26 cellular contexts compared by ENCODE assay signal in genomic region chr7:29975564-29975963, GRCh38. TPM values are rescaled to one million over a fixed set of nuclear protein-coding genes. Genes with fewer than 3 reads are reported as not detected.
DNase-seq lines count a peak whose midpoint lies in the region; ATAC-seq and TF ChIP-seq lines count a peak whose summit lies in the region.
"Had no signal": no experiment of that assay in that cellular context is flagged by ENCODE, and none has a peak within 500 bp of the region (broad histone marks: within the 10 kb centered on the region; RNA-seq: fewer than 3 reads in every experiment).

No MANE protein-coding gene starts in this region.

- ATAC-seq in gastroesophageal sphincter = no peak
- ATAC-seq: activated CD4-positive, alpha-beta T cell treated with anti-CD3 and anti-CD28 coated beads for 36 hours; activated CD8-positive, alpha-beta T cell treated with anti-CD3 and anti-CD28 coated beads, Interleukin-2, amount 10 ng/mL, durations not matched to agents 7 days and 5 days; activated T-helper 17 cell treated with anti-CD3 and anti-CD28 coated beads, Interleukin-2, amount 50 U/mL, for 72 hours; gastrocnemius medialis had no signal

- 58% methylated on average over 1 of the region's 1 CpG for WGBS in gastroesophageal sphincter (ENCODE audit: low coverage in 1 of 2), 2 donors

- H3K27ac ChIP-seq in HEK293 (ENCODE audit: extremely low read depth, low read depth, low read length) (no peak overlapping the region), angular gyrus (ENCODE audit: low read depth, low read length) (peak overlapping the region; percentile 34), gastroesophageal sphincter (peak overlapping the region; percentile 63 to 71 (median 66)), subcutaneous abdominal adipose tissue (ENCODE audit: low read depth, low read length) (peak overlapping the region; percentile 49)
- H3K27ac ChIP-seq: parathyroid adenoma, SJCRH30, testis, VCaP had no signal

- no peak for TF ChIP-seq CTCF in HEK293 (tag by site-specific recombination; IDR thresholded peaks at IDR 0.05)
- no peak for TF ChIP-seq CTCF in gastroesophageal sphincter (IDR thresholded peaks at IDR 0.05)

- H3K36me3 ChIP-seq in HEK293 (ENCODE audit: control insufficient read depth in 2 of 2, insufficient read depth in 1 of 2, low read length in 2 of 2) = peaks cover 0 to 4% of the 10 kb centered on the region in 2 experiments; a peak in 1 of 3 replicates
- no peaks in the 10 kb centered on the region for H3K36me3 ChIP-seq in gastroesophageal sphincter
- no peaks in the 10 kb centered on the region for H3K36me3 ChIP-seq in subcutaneous abdominal adipose tissue (ENCODE audit: control insufficient read depth in 5 of 5, insufficient read depth in 5 of 5, low read length in 5 of 5)
- H3K36me3 ChIP-seq: gastrocnemius medialis, right atrium auricular region had no signal

- 0 out of 2 replicates have a peak, but pooled peaks cover 2% of the 10 kb centered on the region for H3K4me1 ChIP-seq in HEK293 (ENCODE audit: control insufficient read depth, insufficient read depth, low read length)
- H3K4me1 ChIP-seq in gastroesophageal sphincter = peaks cover 16 to 83% (median 18%) of the 10 kb centered on the region in 3 donors
- H3K4me1 ChIP-seq in subcutaneous abdominal adipose tissue (ENCODE audit: control insufficient read depth in 5 of 5, insufficient read depth in 5 of 5, low read length in 5 of 5) = peaks cover 0 to 32% (median 16%) of the 10 kb centered on the region in 5 donors
- H3K4me1 ChIP-seq: gastrocnemius medialis, SJCRH30 had no signal

- H3K9me3 ChIP-seq in HEK293 (ENCODE audit: control insufficient read depth, insufficient read depth, low read depth, low read length) = no peaks in the 10 kb centered on the region; the same call in 1 of the 2 replicates
- H3K9me3 ChIP-seq in gastroesophageal sphincter = no peaks in the 10 kb centered on the region
- H3K9me3 ChIP-seq in subcutaneous abdominal adipose tissue (ENCODE audit: control insufficient read depth in 5 of 5, low read length in 5 of 5) = no peaks in the 10 kb centered on the region
- H3K9me3 ChIP-seq: gastrocnemius medialis, right atrium auricular region, SJCRH30, testis had no signal

- POLR2A ChIA-PET in HEK293 (lab: Yijun Ruan, JAX) = no interaction called here

- no peaks in the 10 kb centered on the region for H3K27me3 ChIP-seq in gastroesophageal sphincter
- H3K27me3 ChIP-seq in subcutaneous abdominal adipose tissue (ENCODE audit: control insufficient read depth in 5 of 5, insufficient read depth in 4 of 5, low read length in 5 of 5) = no peaks in the 10 kb centered on the region
- H3K27me3 ChIP-seq: gastrocnemius medialis, right atrium auricular region, SJCRH30, testis had no signal

- H3K4me3 ChIP-seq in HEK293 (ENCODE audit: low read depth, low read length) (no peak overlapping the region), gastroesophageal sphincter (no peak overlapping the region), subcutaneous abdominal adipose tissue (ENCODE audit: low read depth in 1 of 5, low read length in 5 of 5) (no peak overlapping the region)
- H3K4me3 ChIP-seq: gastrocnemius medialis, right atrium auricular region, SJCRH30, smooth muscle cell, testis had no signal

- TF ChIP-seq EP300 in gastroesophageal sphincter (IDR thresholded peaks at IDR 0.05) = no peak

- no peak for TF ChIP-seq POLR2A in gastroesophageal sphincter (IDR thresholded peaks at IDR 0.05)

- no peak for DNase-seq in AML-193 (lab: John Stamatoyannopoulos, UW)
- no peak for DNase-seq in activated naive CD4-positive, alpha-beta T cell treated with anti-CD3 and anti-CD28 coated beads, Interleukin-2, amount 50 U/mL, for 16 hours
- DNase-seq in islet precursor cell = no peak
- DNase-seq: activated CD4-positive, alpha-beta T cell treated with anti-CD3 and anti-CD28 coated beads for 36 hours; activated CD8-positive, alpha-beta T cell treated with anti-CD3 and anti-CD28 coated beads, Interleukin-2, amount 10 ng/mL, durations not matched to agents 7 days and 5 days; central memory CD4-positive, alpha-beta T cell; gastrocnemius medialis; HCEC 1CT; left cardiac atrium; mammary epithelial cell; NCI-H2107; NCI-H446; NCI-H748 treated with DMSO at 0.1 percent for 48 hours; SJCRH30; stimulated activated naive CD4-positive, alpha-beta T cell treated with Interleukin-2 at 50 U/mL for 16 hours; T1000; testis had no signal

- H3K9ac ChIP-seq in subcutaneous abdominal adipose tissue (ENCODE audit: low read length in 5 of 5) = no peak overlapping the region
- H3K9ac ChIP-seq: parathyroid adenoma had no signal

- CTCF ChIA-PET in HEK293 (lab: Yijun Ruan, JAX) = interaction anchor here (0.9 kb wide), 1 partner anchor 12 kb away, joined by 3 read pairs; no protein-coding TSS in a partner anchor

TF ChIP-seq in HEK293, 187 proteins besides CTCF, POLR2A, EP300 and RAD21:
- TF ChIP-seq BCL11A (tag by site-specific recombination; IDR thresholded peaks at IDR 0.05; ENCODE audit: low read depth) (no peak), ZNF132 (tag by site-specific recombination; IDR thresholded peaks at IDR 0.05; ENCODE audit: borderline replicate concordance) (no peak), SCRT2 (tag by site-specific recombination; IDR thresholded peaks at IDR 0.05) (0 out of 2 replicates have a peak, but pooled peaks have one; percentile 11), ZNF639 (tag by site-specific recombination; IDR thresholded peaks at IDR 0.05) (no peak)
TF ChIP-seq in HEK293: peak in this region for 1.

RNA-seq across cellular contexts. Expression of gene SCRN1, which starts 14.0 kb away (rescaled TPM):
- total RNA-seq in gastroesophageal sphincter = 100 to 1,000 TPM; 103 to 121 (median 112) TPM

RNA-seq across cellular contexts. Expression of gene FKBP14, which starts 50.9 kb away (rescaled TPM):
- 10 to 100 TPM in 1 of 4 donors, 1 to 10 TPM in 3; 7.0 to 10.7 (median 7.7) TPM for total RNA-seq in gastroesophageal sphincter

RNA-seq across cellular contexts. Expression of gene PLEKHA8, which starts 52.6 kb away (rescaled TPM):
- 10 to 100 TPM in 2 of 4 donors, 1 to 10 TPM in 2; 7.5 to 16.3 (median 11.4) TPM for total RNA-seq in gastroesophageal sphincter
